27 cellular contexts compared by ENCODE assay signal in the genomic region with DNA sequence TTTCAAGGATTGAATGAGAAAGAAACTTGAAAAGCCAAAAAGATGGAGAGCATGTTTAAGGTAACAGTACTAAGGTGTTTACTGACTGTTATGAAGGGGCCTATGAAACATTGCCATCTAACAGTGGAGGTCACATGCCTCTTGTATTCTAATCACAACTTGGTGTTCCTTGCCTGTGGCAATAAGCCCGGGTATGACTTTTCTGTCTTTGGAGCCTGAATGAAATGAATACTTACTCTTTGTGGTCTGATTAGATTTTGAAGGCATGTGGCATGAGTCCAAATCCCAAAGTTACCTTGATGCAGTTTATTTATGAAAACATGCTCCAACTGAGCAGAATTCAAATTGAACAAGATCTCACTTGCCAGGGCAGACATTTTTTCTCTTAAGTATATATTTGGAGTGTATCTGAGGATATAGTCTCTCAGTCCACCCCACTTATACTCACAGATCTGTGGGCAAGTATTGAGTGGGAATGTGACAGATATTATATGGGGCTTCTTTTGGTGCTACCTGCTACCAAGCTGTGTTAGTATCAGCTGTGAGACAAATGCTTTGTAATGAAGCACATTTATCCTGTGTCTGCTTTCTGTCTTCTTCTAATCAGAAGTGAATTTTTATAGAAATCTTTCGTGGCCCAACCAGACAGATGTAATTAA.
DNase-seq lines count a peak whose midpoint lies in the region; ATAC-seq and TF ChIP-seq lines count a peak whose summit lies in the region.
"Had no signal": no experiment of that assay in that cellular context is flagged by ENCODE, and none has a peak within 500 bp of the region (broad histone marks: within the 10 kb centered on the region; RNA-seq: fewer than 3 reads in every experiment).

No MANE protein-coding gene starts in this region.

- DNase-seq in COLO829 (ENCODE audit: low spot score), result peak; percentile 5
- peak; percentile 4 for DNase-seq in H4 (ENCODE audit: low spot score)
- peak; percentile 24 for DNase-seq in choroid plexus epithelial cell (ENCODE audit: low read depth)
- DNase-seq in iris pigment epithelial cell (ENCODE audit: low read depth), result peak; percentile 7
- DNase-seq in osteocyte (ENCODE audit: extremely low spot score, unreplicated experiment), result no peak
- DNase-seq in sciatic nerve (ENCODE audit: low spot score), result no peak
- no peak for DNase-seq in activated CD4-positive, alpha-beta T cell treated with anti-CD3 and anti-CD28 coated beads, Interleukin-2, amount 10 ng/mL, durations not matched to agents 24 days and 14 days
- DNase-seq: ACHN; activated CD4-positive, alpha-beta T cell treated with anti-CD3 and anti-CD28 coated beads for 4 hours; amygdala; CD8-positive, alpha-beta memory T cell; central memory CD4-positive, alpha-beta T cell; HCEC 1CT; KBM-7; left lung; MM.1S; NCI-H2081; NCI-H226; posterior cingulate gyrus; SHP77; stimulated activated CD4-positive, alpha-beta T cell treated with anti-CD3 and anti-CD28 coated beads, Interleukin-4, amount 100 ng/mL, for 4 hours; SW 1271; tibial artery had no signal

- no peaks in the 10 kb centered on the region for H3K27me3 Mint-ChIP-seq in osteocyte (ENCODE audit: unreplicated experiment)
- no peaks in the 10 kb centered on the region for H3K27me3 Mint-ChIP-seq in activated CD4-positive, alpha-beta T cell treated with anti-CD3 and anti-CD28 coated beads, Interleukin-2, amount 10 ng/mL, durations not matched to agents 24 days and 14 days
- H3K27me3 Mint-ChIP-seq: activated naive CD4-positive, alpha-beta T cell treated with anti-CD3 and anti-CD28 coated beads, Interleukin-2, amount 50 U/mL, for 24 hours; B cell; CD8-positive, alpha-beta memory T cell; dendritic cell treated with granulocyte-macrophage colony-stimulating factor and Interleukin-4, amounts not matched to agents 40 ng/mL and 50 ng/mL, for 4 days had no signal

- intact Hi-C loops in sciatic nerve (cut with DNase I), result no loop called here
- intact Hi-C loops in activated CD4-positive, alpha-beta T cell treated with anti-CD3 and anti-CD28 coated beads, Interleukin-2, amount 10 ng/mL, durations not matched to agents 24 days and 14 days (cut with micrococcal nuclease), result no loop called here

- H3K9me3 Mint-ChIP-seq in osteocyte (ENCODE audit: unreplicated experiment), result peaks cover 13% of the 10 kb centered on the region
- H3K9me3 Mint-ChIP-seq in activated CD4-positive, alpha-beta T cell treated with anti-CD3 and anti-CD28 coated beads, Interleukin-2, amount 10 ng/mL, durations not matched to agents 24 days and 14 days, result peaks cover 4% of the 10 kb centered on the region
- H3K9me3 Mint-ChIP-seq: CD8-positive, alpha-beta memory T cell had no signal

- peaks cover 7% of the 10 kb centered on the region for H3K4me1 Mint-ChIP-seq in osteocyte (ENCODE audit: unreplicated experiment)
- no peaks in the 10 kb centered on the region for H3K4me1 Mint-ChIP-seq in activated CD4-positive, alpha-beta T cell treated with anti-CD3 and anti-CD28 coated beads, Interleukin-2, amount 10 ng/mL, durations not matched to agents 24 days and 14 days
- H3K4me1 Mint-ChIP-seq: activated naive CD4-positive, alpha-beta T cell treated with anti-CD3 and anti-CD28 coated beads, Interleukin-2, amount 50 U/mL, for 24 hours; B cell; CD8-positive, alpha-beta memory T cell had no signal

- H3K4me3 ChIP-seq in choroid plexus epithelial cell (ENCODE audit: low read depth, low read length), result no peak overlapping the region
- H3K4me3 ChIP-seq: left lung, tibial artery had no signal

- peaks cover 22% of the 10 kb centered on the region for H3K36me3 Mint-ChIP-seq in osteocyte (ENCODE audit: unreplicated experiment)
- H3K36me3 Mint-ChIP-seq in activated CD4-positive, alpha-beta T cell treated with anti-CD3 and anti-CD28 coated beads, Interleukin-2, amount 10 ng/mL, durations not matched to agents 24 days and 14 days (ENCODE audit: low read depth), result peaks cover 8% of the 10 kb centered on the region

- no peak overlapping the region for H3K4me3 Mint-ChIP-seq in osteocyte (ENCODE audit: unreplicated experiment)
- no peak overlapping the region for H3K4me3 Mint-ChIP-seq in activated CD4-positive, alpha-beta T cell treated with anti-CD3 and anti-CD28 coated beads, Interleukin-2, amount 10 ng/mL, durations not matched to agents 24 days and 14 days
- H3K4me3 Mint-ChIP-seq: activated naive CD4-positive, alpha-beta T cell treated with anti-CD3 and anti-CD28 coated beads, Interleukin-2, amount 50 U/mL, for 24 hours; B cell; CD8-positive, alpha-beta memory T cell; dendritic cell treated with granulocyte-macrophage colony-stimulating factor and Interleukin-4, amounts not matched to agents 40 ng/mL and 50 ng/mL, for 4 days had no signal

- no peak for ATAC-seq in sciatic nerve
- ATAC-seq: left lung had no signal

- no peak for TF ChIP-seq CTCF in choroid plexus epithelial cell (conservative IDR thresholded peaks at IDR 0.05; ENCODE audit: low read depth, low read length)
- TF ChIP-seq CTCF in osteocyte (IDR thresholded peaks at IDR 0.05), result no peak

- no peak overlapping the region for H3K27ac Mint-ChIP-seq in osteocyte (ENCODE audit: unreplicated experiment)
- H3K27ac Mint-ChIP-seq in activated CD4-positive, alpha-beta T cell treated with anti-CD3 and anti-CD28 coated beads, Interleukin-2, amount 10 ng/mL, durations not matched to agents 24 days and 14 days, result no peak overlapping the region
- H3K27ac Mint-ChIP-seq: activated naive CD4-positive, alpha-beta T cell treated with anti-CD3 and anti-CD28 coated beads, Interleukin-2, amount 50 U/mL, for 24 hours; activated T-helper 2 cell treated with anti-CD3 and anti-CD28 coated beads, Interferon-gamma antibody, Interleukin-2, Interleukin-4, amounts not matched to agents 10 μg/mL and 5 μg/mL and 100 μg/mL, durations not matched to agents 14 hours and 24 hours and 36 hours; B cell; dendritic cell treated with granulocyte-macrophage colony-stimulating factor and Interleukin-4, amounts not matched to agents 40 ng/mL and 50 ng/mL, for 4 days had no signal

Comparison
In these comparisons a context has a peak if more than half of its experiments do, and no peak if none do; other contexts are left out.
1. DNase-seq: peak in COLO829 (single experiment), H4 (single experiment), choroid plexus epithelial cell (single experiment) and iris pigment epithelial cell (single experiment); none in osteocyte (single experiment), sciatic nerve (single experiment) and activated CD4-positive, alpha-beta T cell treated with anti-CD3 and anti-CD28 coated beads, Interleukin-2, amount 10 ng/mL, durations not matched to agents 24 days and 14 days (single experiment).